In the genomic region with DNA sequence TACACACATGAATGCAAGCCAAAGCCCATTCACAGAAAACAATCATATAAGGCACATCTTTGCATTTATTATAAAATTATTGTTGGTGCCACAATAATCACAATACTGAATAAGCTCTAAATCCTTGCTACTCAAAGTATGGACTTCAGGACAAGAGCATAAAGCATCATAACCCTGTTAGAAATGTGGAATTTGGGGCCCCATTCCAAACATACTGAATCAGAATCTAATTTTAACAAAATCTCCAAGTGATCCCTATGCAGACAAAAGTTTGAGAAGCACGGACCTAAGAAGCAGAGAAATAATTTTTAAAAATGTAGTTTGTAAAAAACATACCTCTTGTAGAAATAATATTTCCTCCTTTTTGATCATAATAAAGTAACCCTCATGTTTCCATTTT, we compare ENCODE assay signal across 19 cellular contexts.
DNase-seq lines count a peak whose midpoint lies in the region; ATAC-seq, FAIRE-seq and TF ChIP-seq lines count a peak whose summit lies in the region.
"Had no signal": no experiment of that assay in that cellular context is flagged by ENCODE, and none has a peak within 500 bp of the region (broad histone marks: within the 10 kb centered on the region; RNA-seq: fewer than 3 reads in every experiment).

No MANE protein-coding gene starts in this region.

- ATAC-seq in HG03159 (IDR thresholded peaks at IDR 0.05; ENCODE audit: unreplicated experiment): no peak
- ATAC-seq in HepG2: no peak
- ATAC-seq: activated CD4-positive, alpha-beta T cell treated with anti-CD3 and anti-CD28 coated beads for 36 hours; left cardiac atrium had no signal

- no TSS peak for BruUV-seq in HepG2 (replicated peaks; lab: Mats Ljungman, UMichigan)

- CTCF ChIA-PET in HepG2 (lab: Yijun Ruan, JAX; ENCODE audit: low intra/inter-chr PET ratio, low total read pairs): no interaction called here

- H3K27me3 ChIP-seq in HepG2 (ENCODE audit: control insufficient read depth in 1 of 2, insufficient read depth in 2 of 2, low read length in 2 of 2): no peaks in the 10 kb centered on the region

- TF ChIP-seq EP300 in HepG2 (IDR thresholded peaks at IDR 0.05; ENCODE audit: low read depth in 2 of 2, low read length in 2 of 2) (no peak), HepG2 (CRISPR knock-in tag; IDR thresholded peaks at IDR 0.05; ENCODE audit: borderline replicate concordance) (no peak)

- H3K4me3 ChIP-seq in HepG2 (replicated peaks in 1 of 3; ENCODE audit: insufficient read depth in 1 of 3, low read depth in 2 of 3, low read length in 3 of 3): no peak overlapping the region

- H3K9me3 Mint-ChIP-seq in CD14-positive monocyte: peaks cover 0 to 3% (median 0%) of the 10 kb centered on the region in 7 donors
- H3K9me3 Mint-ChIP-seq: endodermal cell had no signal

- in situ Hi-C loops in ACHN (cut with HindIII; ENCODE audit: low pct_ligation_motif_present, low pct_unique_long_range_greater_than_20kb, low sequenced_read_pairs): no loop called here
- in situ Hi-C loops in HepG2 (cut with HindIII; ENCODE audit: extremely low pct_ligation_motif_present, low pct_unique_long_range_greater_than_20kb): no loop called here

- no peak for TF ChIP-seq CTCF in HepG2 (CRISPR knock-in tag; IDR thresholded peaks at IDR 0.05)
- no peak for TF ChIP-seq CTCF in CD14-positive monocyte (IDR thresholded peaks at IDR 0.05)

- no peak for TF ChIP-seq POLR2A in HepG2 (IDR thresholded peaks at IDR 0.05; ENCODE audit: insufficient read depth in 1 of 2, low read depth in 2 of 2, low read length in 2 of 2)

- no peak overlapping the region for H3K4me2 ChIP-seq in HepG2 (ENCODE audit: low read depth, low read length)

- FAIRE-seq in HepG2 (lab: Jason Lieb, UNC): no peak

- no peaks in the 10 kb centered on the region for H3K36me3 Mint-ChIP-seq in CD14-positive monocyte

- H3K4me1 ChIP-seq in HepG2 (ENCODE audit: insufficient read depth, low read length): no peaks in the 10 kb centered on the region

- no peaks in the 10 kb centered on the region for H3K9me3 ChIP-seq in HepG2 (ENCODE audit: low read length)

- TF ChIP-seq RAD21 in HepG2 (CRISPR knock-in tag; IDR thresholded peaks at IDR 0.05): no peak

- H3K27me3 Mint-ChIP-seq in CD14-positive monocyte (ENCODE audit: low read depth in 3 of 3): no peaks in the 10 kb centered on the region
- H3K27me3 Mint-ChIP-seq: activated CD4-positive, alpha-beta T cell treated with anti-CD3 and anti-CD28 coated beads for 36 hours had no signal

- no peaks in the 10 kb centered on the region for H4K20me1 ChIP-seq in HepG2 (ENCODE audit: insufficient read depth, low read length)

- no peak overlapping the region for H3K9ac ChIP-seq in HepG2 (ENCODE audit: insufficient read depth, low read depth, low read length)

- peak; percentile 14 for DNase-seq in ACHN
- DNase-seq in HS-27A (ENCODE audit: low read depth): peak; percentile 33
- peak; percentile 30 for DNase-seq in astrocyte of the hippocampus (ENCODE audit: low read depth, low spot score)
- peak; percentile 42 for DNase-seq in iris pigment epithelial cell (ENCODE audit: low read depth)
- no peak for DNase-seq in HepG2 (ENCODE audit: low spot score)
- DNase-seq in NCI-H748 treated with DMSO at 0.1 percent for 48 hours (lab: John Stamatoyannopoulos, UW): no peak
- no peak for DNase-seq in CD14-positive monocyte (ENCODE audit: low spot score)
- DNase-seq: activated CD4-positive, alpha-beta T cell treated with anti-CD3 and anti-CD28 coated beads for 36 hours; endodermal cell; foreskin melanocyte; Kasumi-1; left cardiac atrium; NCI-H1417; NCI-H2171; NCI-H82; stimulated activated naive CD4-positive, alpha-beta T cell; T-helper 9 cell; trophoblast cell had no signal

- no peaks in the 10 kb centered on the region for H3K36me3 ChIP-seq in HepG2 (replicated peaks in 1 of 2; ENCODE audit: control insufficient read depth in 1 of 2, insufficient read depth in 2 of 2, low read length in 2 of 2)

- intact Hi-C loops in HepG2 (cut with micrococcal nuclease; ENCODE audit: unreplicated experiment): no loop called here
- intact Hi-C loops in CD14-positive monocyte (cut with micrococcal nuclease): no loop called here

- no peak overlapping the region for H2AFZ ChIP-seq in HepG2 (ENCODE audit: low read length)

- H3K4me1 Mint-ChIP-seq in CD14-positive monocyte: no peaks in the 10 kb centered on the region
- H3K4me1 Mint-ChIP-seq: endodermal cell had no signal

- H3K27ac Mint-ChIP-seq in CD14-positive monocyte: no peak overlapping the region
- H3K27ac Mint-ChIP-seq: activated CD4-positive, alpha-beta T cell treated with anti-CD3 and anti-CD28 coated beads for 36 hours; endodermal cell had no signal

- 68% methylated on average over 1 of the region's 1 CpG for WGBS in HepG2 (ENCODE audit: low lambda C conversion rate)

- H3K79me2 ChIP-seq in HepG2 (ENCODE audit: insufficient read depth, low read length): no peaks in the 10 kb centered on the region

- H3K27ac ChIP-seq in HepG2 (ENCODE audit: extremely low read length, insufficient read depth, low read length): no peak overlapping the region

- POLR2A ChIA-PET in HepG2 (lab: Yijun Ruan, JAX): no interaction called here

- H3K4me3 Mint-ChIP-seq in CD14-positive monocyte: no peak overlapping the region
- H3K4me3 Mint-ChIP-seq: activated CD4-positive, alpha-beta T cell treated with anti-CD3 and anti-CD28 coated beads for 36 hours; endodermal cell had no signal

TF ChIP-seq in HepG2, 621 proteins besides CTCF, POLR2A, EP300 and RAD21 (continues in another document):
- no peak for TF ChIP-seq ZNF580 (CRISPR knock-in tag; IDR thresholded peaks at IDR 0.05; ENCODE audit: borderline replicate concordance, low read depth)
- TF ChIP-seq PTBP1 (IDR thresholded peaks at IDR 0.05; ENCODE audit: low read depth, low read length, poor library complexity, severe bottlenecking): no peak
- no peak for TF ChIP-seq ZBTB20 (CRISPR knock-in tag; IDR thresholded peaks at IDR 0.05; ENCODE audit: borderline replicate concordance, low read depth)
- TF ChIP-seq EEA1 (CRISPR knock-in tag; IDR thresholded peaks at IDR 0.05; ENCODE audit: borderline replicate concordance): no peak
- TF ChIP-seq MYNN (CRISPR knock-in tag; IDR thresholded peaks at IDR 0.05; ENCODE audit: low read depth): no peak
- TF ChIP-seq, protein P1, sequence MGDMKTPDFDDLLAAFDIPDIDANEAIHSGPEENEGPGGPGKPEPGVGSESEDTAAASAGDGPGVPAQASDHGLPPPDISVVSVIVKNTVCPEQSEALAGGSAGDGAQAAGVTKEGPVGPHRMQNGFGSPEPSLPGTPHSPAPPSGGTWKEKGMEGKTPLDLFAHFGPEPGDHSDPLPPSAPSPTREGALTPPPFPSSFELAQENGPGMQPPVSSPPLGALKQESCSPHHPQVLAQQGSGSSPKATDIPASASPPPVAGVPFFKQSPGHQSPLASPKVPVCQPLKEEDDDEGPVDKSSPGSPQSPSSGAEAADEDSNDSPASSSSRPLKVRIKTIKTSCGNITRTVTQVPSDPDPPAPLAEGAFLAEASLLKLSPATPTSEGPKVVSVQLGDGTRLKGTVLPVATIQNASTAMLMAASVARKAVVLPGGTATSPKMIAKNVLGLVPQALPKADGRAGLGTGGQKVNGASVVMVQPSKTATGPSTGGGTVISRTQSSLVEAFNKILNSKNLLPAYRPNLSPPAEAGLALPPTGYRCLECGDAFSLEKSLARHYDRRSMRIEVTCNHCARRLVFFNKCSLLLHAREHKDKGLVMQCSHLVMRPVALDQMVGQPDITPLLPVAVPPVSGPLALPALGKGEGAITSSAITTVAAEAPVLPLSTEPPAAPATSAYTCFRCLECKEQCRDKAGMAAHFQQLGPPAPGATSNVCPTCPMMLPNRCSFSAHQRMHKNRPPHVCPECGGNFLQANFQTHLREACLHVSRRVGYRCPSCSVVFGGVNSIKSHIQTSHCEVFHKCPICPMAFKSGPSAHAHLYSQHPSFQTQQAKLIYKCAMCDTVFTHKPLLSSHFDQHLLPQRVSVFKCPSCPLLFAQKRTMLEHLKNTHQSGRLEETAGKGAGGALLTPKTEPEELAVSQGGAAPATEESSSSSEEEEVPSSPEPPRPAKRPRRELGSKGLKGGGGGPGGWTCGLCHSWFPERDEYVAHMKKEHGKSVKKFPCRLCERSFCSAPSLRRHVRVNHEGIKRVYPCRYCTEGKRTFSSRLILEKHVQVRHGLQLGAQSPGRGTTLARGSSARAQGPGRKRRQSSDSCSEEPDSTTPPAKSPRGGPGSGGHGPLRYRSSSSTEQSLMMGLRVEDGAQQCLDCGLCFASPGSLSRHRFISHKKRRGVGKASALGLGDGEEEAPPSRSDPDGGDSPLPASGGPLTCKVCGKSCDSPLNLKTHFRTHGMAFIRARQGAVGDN (CRISPR knock-in tag; IDR thresholded peaks at IDR 0.05): no peak
- no peak for TF ChIP-seq CBX5 (CRISPR knock-in tag; IDR thresholded peaks at IDR 0.05; ENCODE audit: borderline replicate concordance)
- no peak for TF ChIP-seq NFE2L1 (CRISPR knock-in tag; IDR thresholded peaks at IDR 0.05; ENCODE audit: borderline replicate concordance)

Comparison
In these comparisons a context has a peak if more than half of its experiments do, and no peak if none do; other contexts are left out.
1. DNase-seq: peak in ACHN (single experiment), HS-27A (single experiment), astrocyte of the hippocampus (single experiment) and iris pigment epithelial cell (single experiment); none in HepG2 (single experiment), NCI-H748 treated with DMSO at 0.1 percent for 48 hours (single experiment) and CD14-positive monocyte (single experiment).